1 cellular context compared by ENCODE assay signal in genomic region chr17:40427002-40427491, GRCh38.
TF ChIP-seq lines count a peak whose summit lies in the region.

No MANE protein-coding gene starts in this region.

TF ChIP-seq in WTC11, 78 proteins besides CTCF, POLR2A, EP300 and RAD21 (continued from another document):
- TF ChIP-seq TEAD4 (CRISPR knock-in tag; IDR thresholded peaks at IDR 0.05) (no peak), ZNF425 (CRISPR knock-in tag; conservative IDR thresholded peaks at IDR 0.05) (no peak), IRF2 (CRISPR knock-in tag; IDR thresholded peaks at IDR 0.05; ENCODE audit: borderline replicate concordance, low read depth) (no peak), ZBTB43 (CRISPR knock-in tag; IDR thresholded peaks at IDR 0.05) (no peak), USF1 (CRISPR knock-in tag; IDR thresholded peaks at IDR 0.05) (no peak), E2F5 (CRISPR knock-in tag; IDR thresholded peaks at IDR 0.05) (no peak), HMGA2 (CRISPR knock-in tag; IDR thresholded peaks at IDR 0.05) (no peak)
TF ChIP-seq in WTC11: peak in this region for 0.
